26 cellular contexts compared by ENCODE assay signal in genomic region chr4:104146048-104146447, GRCh38.
DNase-seq lines count a peak whose midpoint lies in the region; ATAC-seq, FAIRE-seq and TF ChIP-seq lines count a peak whose summit lies in the region.
"Had no signal": no experiment of that assay in that cellular context is flagged by ENCODE, and none has a peak within 500 bp of the region (broad histone marks: within the 10 kb centered on the region; RNA-seq: fewer than 3 reads in every experiment).

No MANE protein-coding gene starts in this region.

- H4K20me1 ChIP-seq in GM12878 (ENCODE audit: control insufficient read depth, insufficient read depth) (no peaks in the 10 kb centered on the region), hepatocyte (ENCODE audit: insufficient read depth, poor library complexity, severe bottlenecking) (no peaks in the 10 kb centered on the region)
- H4K20me1 ChIP-seq: BLaER1 had no signal

- H2AFZ ChIP-seq in GM12878 (ENCODE audit: control insufficient read depth, low read depth, low read length) (no peak overlapping the region), hepatocyte (no peak overlapping the region)

- H3K4me1 ChIP-seq in GM12878 (ENCODE audit: control insufficient read depth, insufficient read depth, low read length) (no peaks in the 10 kb centered on the region), hepatocyte (ENCODE audit: insufficient read depth) (no peaks in the 10 kb centered on the region)
- H3K4me1 ChIP-seq: BLaER1 had no signal

- H3K9me3 ChIP-seq in GM12878 (replicated peaks; ENCODE audit: control insufficient read depth, insufficient read depth, low read length) (no peaks in the 10 kb centered on the region; the same call in 2 of the 3 replicates), hepatocyte (ENCODE audit: low read depth) (no peaks in the 10 kb centered on the region)
- H3K9me3 ChIP-seq: BE2C, BLaER1 had no signal

- in situ Hi-C loops in GM12878 (cut with MboI) (no loop called here), brain microvascular endothelial cell (cut with HindIII; ENCODE audit: low pct_ligation_motif_present, low sequenced_read_pairs) (no loop called here)

- H3K9ac ChIP-seq in GM12878 (ENCODE audit: control insufficient read depth, insufficient read depth, low read length) = no peak overlapping the region
- H3K9ac ChIP-seq: BLaER1 had no signal

- SMC1A ChIA-PET in GM12878 (lab: Charles Lee; ENCODE audit: uncharacterized antibody, unreplicated experiment) = interaction anchor here (1.0 kb wide), 1 partner anchor 9 kb away, joined by 3 read pairs; no protein-coding TSS in a partner anchor

- TF ChIP-seq EP300 in GM12878 (IDR thresholded peaks at IDR 0.05; ENCODE audit: borderline replicate concordance in 1 of 2, control insufficient read depth in 1 of 2, low read depth in 2 of 2, low read length in 2 of 2) = no peak

- intact Hi-C loops in GM12878 (cut with micrococcal nuclease; ENCODE audit: unreplicated experiment) = no loop called here

- no peak; the same call in 1 of the 3 replicates for ATAC-seq in GM12878

- no TSS peak for BruUV-seq in GM12878 (replicated peaks; lab: Mats Ljungman, UMichigan)

- TF ChIP-seq RAD21 in GM12878 (IDR thresholded peaks at IDR 0.05; ENCODE audit: insufficient read depth, low read depth, low read length) = no peak

- TF ChIP-seq POLR2A in GM12878 (IDR thresholded peaks at IDR 0.05; ENCODE audit: low read depth, low read length) = no peak

- DNase-seq in OCI-M1 (lab: John Stamatoyannopoulos, UW) = peak; percentile 51
- DNase-seq in GM12878 (ENCODE audit: low read depth, low spot score) = no peak
- no peak for DNase-seq in frontal cortex (ENCODE audit: low spot score in 2 of 2)
- DNase-seq in T1000 (lab: John Stamatoyannopoulos, UW) = no peak
- DNase-seq in hepatocyte (ENCODE audit: low spot score) = no peak
- no peak for DNase-seq in brain microvascular endothelial cell
- no peak for DNase-seq in middle frontal gyrus (ENCODE audit: extremely low spot score, low spot score)
- DNase-seq: 8988T; ACHN; BE2C; C1 segment of cervical spinal cord; CD4-positive, alpha-beta memory T cell; CD4-positive, CD25-positive, alpha-beta regulatory T cell; CD8-positive, alpha-beta memory T cell; COR-L47; DMS 273 treated with DMSO at 0.1 percent for 48 hours; DMS153; DMS53; DMS79; DND-41; EL; GDM1 had no signal

- H3K9me2 ChIP-seq in hepatocyte (replicated peaks; ENCODE audit: insufficient read depth) = no peaks in the 10 kb centered on the region

- RAD21 ChIA-PET in GM12878 (lab: Charles Lee; ENCODE audit: unreplicated experiment) = no interaction called here

- TF ChIP-seq CTCF in GM12878 (IDR thresholded peaks at IDR 0.05 in 2 of 3, conservative IDR thresholded peaks at IDR 0.05 in 1 of 3; ENCODE audit: control insufficient read depth in 2 of 3, extremely low read depth in 1 of 3, insufficient read depth in 1 of 3, low read depth in 3 of 3, low read length in 3 of 3) (no peak), hepatocyte (IDR thresholded peaks at IDR 0.05; ENCODE audit: poor library complexity) (no peak), brain microvascular endothelial cell (IDR thresholded peaks at IDR 0.05; ENCODE audit: low read depth, low read length, missing control alignments) (no peak)

- no peak for FAIRE-seq in GM12878 (lab: Jason Lieb, UNC)
- peak; percentile 45 for FAIRE-seq in frontal cortex (lab: Jason Lieb, UNC)
- FAIRE-seq: A204.1, GM12892, GM18507 had no signal

- H3K27me3 ChIP-seq in GM12878 (replicated peaks in 1 of 2; ENCODE audit: control insufficient read depth in 2 of 2, insufficient read depth in 2 of 2, low read length in 1 of 2) (no peaks in the 10 kb centered on the region), hepatocyte (no peaks in the 10 kb centered on the region), brain microvascular endothelial cell (replicated peaks) (no peaks in the 10 kb centered on the region)
- H3K27me3 ChIP-seq: BE2C, BLaER1 had no signal

- H3K4me3 ChIP-seq in GM12878 (no peak overlapping the region), hepatocyte (no peak overlapping the region), brain microvascular endothelial cell (ENCODE audit: low read depth, low read length) (no peak overlapping the region)
- H3K4me3 ChIP-seq: BLaER1 had no signal

- H3K79me2 ChIP-seq in GM12878 (ENCODE audit: control insufficient read depth, insufficient read depth, low read length) (no peaks in the 10 kb centered on the region), hepatocyte (no peaks in the 10 kb centered on the region)

- no peak overlapping the region for H3K27ac ChIP-seq in GM12878 (ENCODE audit: control insufficient read depth, insufficient read depth)
- no peak overlapping the region for H3K27ac ChIP-seq in hepatocyte
- no peak overlapping the region for H3K27ac ChIP-seq in brain microvascular endothelial cell
- H3K27ac ChIP-seq: BLaER1 had no signal

- H3K4me2 ChIP-seq in GM12878 (ENCODE audit: control insufficient read depth, insufficient read depth) (no peak overlapping the region), hepatocyte (no peak overlapping the region)
- H3K4me2 ChIP-seq: BLaER1 had no signal

- POLR2A ChIA-PET in GM12878 (lab: Charles Lee) = no interaction called here

- CTCF ChIA-PET in GM12878 (lab: Yijun Ruan, JAX) = no interaction called here

- WGBS in GM12878 (ENCODE audit: insufficient coverage, insufficient replicate concordance, low lambda C conversion rate, missing lambda C conversion rate) = 5% methylated on average over 1 of the region's 1 CpG
- WGBS in hepatocyte (ENCODE audit: low lambda C conversion rate, missing lambda C conversion rate) = 88% methylated on average over 1 of the region's 1 CpG

- H3K36me3 ChIP-seq in GM12878 (ENCODE audit: control insufficient read depth in 2 of 2, insufficient read depth in 2 of 2, low read length in 1 of 2) = no peaks in the 10 kb centered on the region
- H3K36me3 ChIP-seq in hepatocyte (replicated peaks; ENCODE audit: insufficient read depth, low read depth) = no peaks in the 10 kb centered on the region
- no peaks in the 10 kb centered on the region for H3K36me3 ChIP-seq in brain microvascular endothelial cell (replicated peaks)
- H3K36me3 ChIP-seq: BE2C, BLaER1 had no signal

TF ChIP-seq in GM12878, 131 proteins besides CTCF, POLR2A, EP300 and RAD21:
- TF ChIP-seq NFIC (IDR thresholded peaks at IDR 0.05; ENCODE audit: low read depth, low read length) (peak; percentile 25; the same call in 1 of the 2 replicates), SPI1 (IDR thresholded peaks at IDR 0.05; ENCODE audit: borderline replicate concordance, insufficient read depth, low read depth, low read length) (peak; percentile 64), SMARCA5 (IDR thresholded peaks at IDR 0.05) (no peak), RUNX3 (IDR thresholded peaks at IDR 0.05; ENCODE audit: low read length) (peak; percentile 36; the same call in 1 of the 2 replicates), MEF2A (IDR thresholded peaks at IDR 0.05; ENCODE audit: insufficient read depth, low read depth, low read length) (peak; percentile 38; the same call in 1 of the 2 replicates)
TF ChIP-seq in GM12878: peak in this region for 4.
